ENCODE assay signal across 19 cellular contexts in genomic region chr2:37993135-37993534, GRCh38.
DNase-seq lines count a peak whose midpoint lies in the region; ATAC-seq and TF ChIP-seq lines count a peak whose summit lies in the region.
"Had no signal": no experiment of that assay in that cellular context is flagged by ENCODE, and none has a peak within 500 bp of the region (broad histone marks: within the 10 kb centered on the region; RNA-seq: fewer than 3 reads in every experiment).

No MANE protein-coding gene starts in this region.

- no peak overlapping the region for H3T11ph ChIP-seq in H9 (ENCODE audit: low read length)

- H3K9me3 Mint-ChIP-seq in H9, result peaks cover 0 to 2% of the 10 kb centered on the region in 2 experiments; a peak in 1 of 5 replicates
- H3K9me3 Mint-ChIP-seq: activated CD4-positive, alpha-beta T cell treated with anti-CD3 and anti-CD28 coated beads, Interleukin-2, amount 10 ng/mL, durations not matched to agents 24 days and 14 days; activated naive CD8-positive, alpha-beta T cell treated with anti-CD3 and anti-CD28 coated beads, Interleukin-2, amount 10 ng/mL, durations not matched to agents 7 days and 5 days had no signal

- H3K18ac ChIP-seq in H9 (ENCODE audit: insufficient read length, low read depth, low read length), result no peak overlapping the region

- H3K36me3 Mint-ChIP-seq in H9 (ENCODE audit: insufficient read depth in 1 of 3, low read depth in 3 of 3), result no peaks in the 10 kb centered on the region
- H3K36me3 Mint-ChIP-seq: activated naive CD8-positive, alpha-beta T cell treated with anti-CD3 and anti-CD28 coated beads, Interleukin-2, amount 10 ng/mL, durations not matched to agents 7 days and 5 days had no signal

- no peak overlapping the region for H3K23ac ChIP-seq in H9 (ENCODE audit: insufficient read length, low read depth, low read length)

- in situ Hi-C loops in astrocyte of the spinal cord (cut with HindIII; ENCODE audit: low sequenced_read_pairs), result no loop called here

- no peak overlapping the region for H3K14ac ChIP-seq in H9 (ENCODE audit: insufficient read depth, low read length)

- H2BK12ac ChIP-seq in H9 (ENCODE audit: insufficient read length, low read depth, low read length), result no peak overlapping the region

- H3K23me2 ChIP-seq in H9 (ENCODE audit: insufficient read length, low read depth, low read length, poor library complexity, severe bottlenecking), result no peaks in the 10 kb centered on the region

- H2BK20ac ChIP-seq in H9 (ENCODE audit: low read depth, low read length, poor library complexity, severe bottlenecking), result no peak overlapping the region

- no peak overlapping the region for H4K5ac ChIP-seq in H9 (ENCODE audit: insufficient read length, low read depth, low read length)

- no peak overlapping the region for H3K56ac ChIP-seq in H9 (ENCODE audit: insufficient read length, low read depth, low read length)

- H3K9me3 ChIP-seq in H9 (ENCODE audit: control insufficient read depth, low read depth, low read length), result no peaks in the 10 kb centered on the region
- H3K9me3 ChIP-seq in hepatocyte (ENCODE audit: low read depth), result no peaks in the 10 kb centered on the region
- H3K9me3 ChIP-seq: esophagus muscularis mucosa, HAP-1, spleen, stomach had no signal

- WGBS in H9 (ENCODE audit: extremely low coverage, insufficient read length, low lambda C conversion rate), result no CpG with 5 or more reads among the region's 3 CpGs
- WGBS in hepatocyte (ENCODE audit: low lambda C conversion rate, missing lambda C conversion rate), result 93% methylated on average over 3 of the region's 3 CpGs

- peaks cover 8 to 12% of the 10 kb centered on the region in 2 experiments for H3K4me1 Mint-ChIP-seq in H9
- H3K4me1 Mint-ChIP-seq: activated CD4-positive, alpha-beta T cell treated with anti-CD3 and anti-CD28 coated beads, Interleukin-2, amount 10 ng/mL, durations not matched to agents 24 days and 14 days; activated naive CD8-positive, alpha-beta T cell treated with anti-CD3 and anti-CD28 coated beads, Interleukin-2, amount 10 ng/mL, durations not matched to agents 7 days and 5 days had no signal

- no peak overlapping the region for H4K8ac ChIP-seq in H9 (replicated peaks; ENCODE audit: insufficient read length, low read depth, low read length)

- H3K4me2 ChIP-seq in H9 (ENCODE audit: insufficient read depth, insufficient read length, low read length), result no peak overlapping the region
- peak overlapping the region; percentile 44 for H3K4me2 ChIP-seq in hepatocyte

- no peak overlapping the region for H3K27ac Mint-ChIP-seq in H9
- H3K27ac Mint-ChIP-seq: activated CD4-positive, alpha-beta T cell treated with anti-CD3 and anti-CD28 coated beads, Interleukin-2, amount 10 ng/mL, durations not matched to agents 24 days and 14 days; activated naive CD8-positive, alpha-beta T cell treated with anti-CD3 and anti-CD28 coated beads, Interleukin-2, amount 10 ng/mL, durations not matched to agents 7 days and 5 days had no signal

- no peaks in the 10 kb centered on the region; the same call in 1 of the 2 replicates for H3K27me3 Mint-ChIP-seq in H9 (ENCODE audit: low read depth)
- H3K27me3 Mint-ChIP-seq: activated CD4-positive, alpha-beta T cell treated with anti-CD3 and anti-CD28 coated beads, Interleukin-2, amount 10 ng/mL, durations not matched to agents 24 days and 14 days; activated naive CD8-positive, alpha-beta T cell treated with anti-CD3 and anti-CD28 coated beads, Interleukin-2, amount 10 ng/mL, durations not matched to agents 7 days and 5 days had no signal

- H3K4me3 ChIP-seq in astrocyte of the spinal cord (ENCODE audit: low read depth, low read length) (no peak overlapping the region), hepatocyte (no peak overlapping the region)
- H3K4me3 ChIP-seq: esophagus muscularis mucosa, HAP-1, spleen, stomach had no signal

- H4K91ac ChIP-seq in H9 (ENCODE audit: insufficient read length, low read depth, low read length), result no peak overlapping the region

- H3K4me3 Mint-ChIP-seq in H9, result no peak overlapping the region
- H3K4me3 Mint-ChIP-seq: activated CD4-positive, alpha-beta T cell treated with anti-CD3 and anti-CD28 coated beads, Interleukin-2, amount 10 ng/mL, durations not matched to agents 24 days and 14 days; activated naive CD8-positive, alpha-beta T cell treated with anti-CD3 and anti-CD28 coated beads, Interleukin-2, amount 10 ng/mL, durations not matched to agents 7 days and 5 days had no signal

- DNase-seq in A172 (ENCODE audit: low spot score), result peak; percentile 19
- no peak for DNase-seq in H9
- DNase-seq in astrocyte of the spinal cord (ENCODE audit: low read depth, low spot score), result peak; percentile 43
- DNase-seq in hepatocyte (ENCODE audit: low spot score), result peak; percentile 8
- DNase-seq in RPMI8226, result no peak
- no peak for DNase-seq in activated CD4-positive, CD25-positive, alpha-beta regulatory T cell (lab: John Stamatoyannopoulos, UW)
- DNase-seq: activated CD4-positive, alpha-beta T cell treated with anti-CD3 and anti-CD28 coated beads, Interleukin-2, amount 10 ng/mL, durations not matched to agents 24 days and 14 days; activated naive CD8-positive, alpha-beta T cell treated with anti-CD3 and anti-CD28 coated beads, Interleukin-2, amount 10 ng/mL, durations not matched to agents 7 days and 5 days; activated T-cell treated with anti-CD3 and anti-CD28 coated beads, Interleukin-2, amount 50 U/mL, for 1 hour; DMS153; NCI-H187 treated with DMSO at 0.1 percent for 48 hours; NCI-H526 treated with DMSO at 0.1 percent for 48 hours; nucleus accumbens; spleen; stomach had no signal

- no peak for ATAC-seq in GM19395 (IDR thresholded peaks at IDR 0.05; ENCODE audit: unreplicated experiment)
- ATAC-seq in HG03457 (IDR thresholded peaks at IDR 0.05; ENCODE audit: unreplicated experiment), result no peak

- H3K36me3 ChIP-seq in hepatocyte (replicated peaks; ENCODE audit: insufficient read depth, low read depth), result no peaks in the 10 kb centered on the region
- H3K36me3 ChIP-seq: esophagus muscularis mucosa, HAP-1 had no signal

- H3K79me2 ChIP-seq in H9 (ENCODE audit: insufficient read depth, low read length), result no peaks in the 10 kb centered on the region
- no peaks in the 10 kb centered on the region for H3K79me2 ChIP-seq in hepatocyte

- no peak overlapping the region for H2BK5ac ChIP-seq in H9 (ENCODE audit: insufficient read length, low read length)

- no peaks in the 10 kb centered on the region for H3K4me1 ChIP-seq in H9 (ENCODE audit: insufficient read depth, low read length)
- no peaks in the 10 kb centered on the region for H3K4me1 ChIP-seq in hepatocyte (ENCODE audit: insufficient read depth)
- H3K4me1 ChIP-seq: spleen, stomach had no signal

- no peak overlapping the region for H2BK120ac ChIP-seq in H9 (ENCODE audit: low read depth, low read length, poor library complexity, severe bottlenecking)

- no peaks in the 10 kb centered on the region for H3K9me2 ChIP-seq in hepatocyte (replicated peaks; ENCODE audit: insufficient read depth)

- H2AK5ac ChIP-seq in H9 (ENCODE audit: insufficient read length, low read length), result no peak overlapping the region

- no peaks in the 10 kb centered on the region for H3K79me1 ChIP-seq in H9 (ENCODE audit: insufficient read depth, low read depth, low read length, poor library complexity, severe bottlenecking)

- TF ChIP-seq CTCF in H9 (conservative IDR thresholded peaks at IDR 0.05) (peak; percentile 39; the same call in 1 of the 3 replicates), astrocyte of the spinal cord (IDR thresholded peaks at IDR 0.05; ENCODE audit: low read depth, low read length) (no peak), hepatocyte (IDR thresholded peaks at IDR 0.05; ENCODE audit: poor library complexity) (peak; percentile 13)

- H3K27ac ChIP-seq in H9 (ENCODE audit: insufficient read length, low read depth, low read length) (no peak overlapping the region), hepatocyte (peak overlapping the region; percentile 68)
- H3K27ac ChIP-seq: esophagus muscularis mucosa, spleen, stomach had no signal

- H3K27me3 ChIP-seq in H9 (ENCODE audit: insufficient read depth, low read length), result no peaks in the 10 kb centered on the region
- H3K27me3 ChIP-seq in hepatocyte, result no peaks in the 10 kb centered on the region
- H3K27me3 ChIP-seq: esophagus muscularis mucosa, spleen, stomach had no signal

- no peak overlapping the region for H2BK15ac ChIP-seq in H9 (ENCODE audit: low read depth, low read length)

- no peak overlapping the region for H2AFZ ChIP-seq in H9 (ENCODE audit: low read length)
- H2AFZ ChIP-seq in hepatocyte, result no peak overlapping the region

- no peak overlapping the region for H3K4ac ChIP-seq in H9 (ENCODE audit: low read depth, low read length)

- H3K9ac ChIP-seq in H9 (ENCODE audit: extremely low read depth, insufficient read length, low read length), result no peak overlapping the region

- H4K20me1 ChIP-seq in H9 (ENCODE audit: control insufficient read depth, insufficient read depth, insufficient read length), result no peaks in the 10 kb centered on the region
- H4K20me1 ChIP-seq in hepatocyte (ENCODE audit: insufficient read depth, poor library complexity, severe bottlenecking), result no peaks in the 10 kb centered on the region

Comparison
In these comparisons a context has a peak if more than half of its experiments do, and no peak if none do; other contexts are left out.
1. DNase-seq: peak in A172 (single experiment), astrocyte of the spinal cord (single experiment) and hepatocyte (single experiment); none in H9 (single experiment), RPMI8226 (single experiment) and activated CD4-positive, CD25-positive, alpha-beta regulatory T cell (0 of 4).